12 cellular contexts compared by ENCODE assay signal in the genomic region with DNA sequence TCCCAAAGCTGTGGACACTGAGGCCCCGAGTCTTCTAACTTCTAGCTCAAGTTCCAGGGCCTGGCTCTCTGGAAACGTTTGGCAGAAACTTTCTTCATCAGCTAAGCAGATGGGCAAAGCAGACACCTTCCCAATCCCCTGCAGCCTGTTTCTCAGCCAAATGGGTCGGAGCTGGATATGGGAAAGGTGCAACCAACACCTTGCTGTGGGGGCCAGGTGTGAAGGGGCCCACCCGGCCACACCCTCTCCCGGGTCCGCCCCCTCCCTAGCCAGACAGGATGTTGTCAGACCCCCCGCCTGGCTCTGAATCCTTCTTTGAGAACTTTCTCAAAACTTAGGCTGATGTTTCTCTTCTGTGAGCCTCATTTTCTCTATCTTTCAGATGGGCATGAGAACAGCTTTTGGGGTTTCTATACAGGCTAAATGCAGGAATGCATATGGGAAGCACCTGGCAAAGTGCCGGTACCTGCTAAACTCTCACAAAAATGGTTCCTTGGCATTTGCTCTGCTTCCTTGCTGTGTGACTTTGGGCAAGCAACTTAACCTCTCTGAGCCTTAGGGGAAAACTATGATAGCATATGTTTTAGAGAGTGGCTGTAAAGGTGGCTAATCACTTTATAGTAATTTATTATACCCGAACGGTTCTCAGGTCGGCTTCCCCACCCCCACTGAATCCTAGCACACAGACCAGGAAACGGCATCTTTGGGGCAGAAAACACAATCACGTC. TPM values are rescaled to one million over a fixed set of nuclear protein-coding genes. Genes with fewer than 3 reads are reported as not detected.
DNase-seq lines count a peak whose midpoint lies in the region; ATAC-seq and TF ChIP-seq lines count a peak whose summit lies in the region.
"Had no signal": no experiment of that assay in that cellular context is flagged by ENCODE, and none has a peak within 500 bp of the region (broad histone marks: within the 10 kb centered on the region; RNA-seq: fewer than 3 reads in every experiment).

No MANE protein-coding gene starts in this region.

- intact Hi-C loops in gastrocnemius medialis (cut with DNase I; ENCODE audit: low total_unique reads), result loop anchor here (5.0 kb wide), 2 partner anchors 103 to 183 kb away; no protein-coding TSS in a partner anchor

- peak overlapping the region; percentile 97 for H3K4me2 ChIP-seq in BLaER1

- in situ Hi-C loops in gastrocnemius medialis (cut with MboI; ENCODE audit: low sequenced_read_pairs in 4 of 4), result loop anchor here in 2 of 4 donors (5.0 to 10.0 kb wide), 2 partner anchors 88 to 180 kb away; no protein-coding TSS in a partner anchor
- in situ Hi-C loops in GM13976 (cut with MboI; ENCODE audit: low sequenced_read_pairs, unreplicated experiment), result loop anchor here (5.0 kb wide), 1 partner anchor 68 kb away; no protein-coding TSS in a partner anchor

- no peak for TF ChIP-seq EP300 in gastroesophageal sphincter (IDR thresholded peaks at IDR 0.05)

- H3K27me3 ChIP-seq in BLaER1, result no peaks in the 10 kb centered on the region
- H3K27me3 ChIP-seq in SJSA1 (replicated peaks), result no peaks in the 10 kb centered on the region
- H3K27me3 ChIP-seq in gastroesophageal sphincter, result no peaks in the 10 kb centered on the region
- H3K27me3 ChIP-seq in gastrocnemius medialis, result no peaks in the 10 kb centered on the region

- ATAC-seq in gastroesophageal sphincter, result no peak
- no peak for ATAC-seq in gastrocnemius medialis
- ATAC-seq: activated CD8-positive, alpha-beta memory T cell treated with anti-CD3 and anti-CD28 coated beads, Interleukin-2, amount 10 ng/mL, durations not matched to agents 7 days and 5 days; stimulated activated naive CD8-positive, alpha-beta T cell treated with anti-CD3 and anti-CD28 coated beads, Interleukin-15, amount 100 ng/mL, for 72 hours had no signal

- TF ChIP-seq CTCF in gastroesophageal sphincter (IDR thresholded peaks at IDR 0.05), result no peak
- TF ChIP-seq CTCF in gastrocnemius medialis (IDR thresholded peaks at IDR 0.05 in 4 of 5, conservative IDR thresholded peaks at IDR 0.05 in 1 of 5), result no peak
- no peak for TF ChIP-seq CTCF in GM13976 (IDR thresholded peaks at IDR 0.05; ENCODE audit: borderline replicate concordance, control extremely low read depth, extremely low read depth, insufficient read depth, missing control alignments)
- TF ChIP-seq CTCF in GM20000 (IDR thresholded peaks at IDR 0.05; ENCODE audit: extremely low read depth, missing control alignments), result no peak

- peaks cover 33% of the 10 kb centered on the region; the same call in 1 of the 2 replicates for H4K20me1 ChIP-seq in BLaER1

- H3K9ac ChIP-seq in BLaER1, result peak overlapping the region; percentile 94

- TF ChIP-seq POLR2A in gastroesophageal sphincter (IDR thresholded peaks at IDR 0.05) (no peak), gastrocnemius medialis (IDR thresholded peaks at IDR 0.05) (no peak)

- peak overlapping the region; percentile 78 for H3K4me3 ChIP-seq in BLaER1
- H3K4me3 ChIP-seq in SJSA1, result peak overlapping the region; percentile 88
- H3K4me3 ChIP-seq in gastroesophageal sphincter, result peak overlapping the region in 1 of 2 donors; percentile 59
- H3K4me3 ChIP-seq in gastrocnemius medialis, result peak overlapping the region in 2 of 4 donors; percentile 48 to 52

- 71 to 80% methylated on average over 1 to 10 of the region's 13 CpGs for WGBS in gastroesophageal sphincter (ENCODE audit: low coverage in 1 of 2), 2 donors

- no peak overlapping the region for H3K27ac ChIP-seq in BLaER1
- no peak overlapping the region for H3K27ac ChIP-seq in SJSA1
- peak overlapping the region in 3 of 4 donors; percentile 12 to 80 (median 70) for H3K27ac ChIP-seq in gastroesophageal sphincter
- peak overlapping the region in 3 of 4 donors; percentile 75 to 81 (median 75) for H3K27ac ChIP-seq in gastrocnemius medialis

- peaks cover 36% of the 10 kb centered on the region for H3K36me3 ChIP-seq in BLaER1
- peaks cover 64% of the 10 kb centered on the region for H3K36me3 ChIP-seq in SJSA1
- peaks cover 0 to 8% of the 10 kb centered on the region in 2 donors for H3K36me3 ChIP-seq in gastroesophageal sphincter
- no peaks in the 10 kb centered on the region for H3K36me3 ChIP-seq in gastrocnemius medialis

- H3K4me1 ChIP-seq in BLaER1, result peaks cover 88% of the 10 kb centered on the region
- H3K4me1 ChIP-seq in SJSA1 (replicated peaks), result peaks cover 62% of the 10 kb centered on the region
- H3K4me1 ChIP-seq in gastroesophageal sphincter, result peaks cover 0 to 85% (median 32%) of the 10 kb centered on the region in 3 donors
- H3K4me1 ChIP-seq in gastrocnemius medialis, result peaks cover 19 to 40% of the 10 kb centered on the region in 2 donors

- DNase-seq in SJSA1 (ENCODE audit: low read depth in 1 of 2, low spot score in 2 of 2), result no peak
- no peak for DNase-seq in gastrocnemius medialis
- no peak for DNase-seq in GM13976 (ENCODE audit: low spot score)
- no peak for DNase-seq in GM20000 (ENCODE audit: low spot score)
- no peak for DNase-seq in NCI-H1048 (lab: John Stamatoyannopoulos, UW)
- no peak for DNase-seq in glomerular visceral epithelial cell (ENCODE audit: extremely low spot score)
- DNase-seq: activated CD8-positive, alpha-beta memory T cell treated with anti-CD3 and anti-CD28 coated beads, Interleukin-2, amount 10 ng/mL, durations not matched to agents 7 days and 5 days; NCI-H2171 treated with DMSO at 0.1 percent for 48 hours; stimulated activated CD4-positive, alpha-beta T cell treated with anti-CD3 and anti-CD28 coated beads, Interleukin-12 subunit alpha, Interleukin-12 subunit beta, amount 100 ng/mL, for 4 hours; stimulated activated naive CD8-positive, alpha-beta T cell treated with anti-CD3 and anti-CD28 coated beads, Interleukin-15, amount 100 ng/mL, for 72 hours had no signal

- H3K9me3 ChIP-seq in BLaER1, result no peaks in the 10 kb centered on the region
- peaks cover 3% of the 10 kb centered on the region; the same call in 1 of the 2 replicates for H3K9me3 ChIP-seq in SJSA1 (replicated peaks)
- H3K9me3 ChIP-seq in gastroesophageal sphincter, result no peaks in the 10 kb centered on the region
- H3K9me3 ChIP-seq in gastrocnemius medialis, result no peaks in the 10 kb centered on the region

RNA-seq across cellular contexts. Expression of gene SNAI1, which starts 1.8 kb away (rescaled TPM):
- total RNA-seq in SJSA1 (2014; rRNA removed; shearing (Covaris generic)), result 11.4 and 24.2 TPM in 2 replicates
- total RNA-seq in gastroesophageal sphincter (1 to 10 TPM in 3 of 4 donors, under 1 TPM in 1; 0.79 to 2.6 (median 1.2) TPM), gastrocnemius medialis (1 to 10 TPM in 3 of 4 donors, under 1 TPM in 1; 0.61 to 3.5 (median 1.3) TPM)

RNA-seq across cellular contexts. Expression of gene RNF114, which starts 48.4 kb away (rescaled TPM):
- total RNA-seq in SJSA1 (2014; rRNA removed; shearing (Covaris generic)), result 168 and 175 TPM in 2 replicates
- total RNA-seq in gastroesophageal sphincter (100 to 1,000 TPM in 2 of 4 donors, 10 to 100 TPM in 2; 80.3 to 109 (median 101) TPM), gastrocnemius medialis (100 to 1,000 TPM; 133 to 216 (median 172) TPM)

Comparison
In these comparisons a context has a peak if more than half of its experiments do, and no peak if none do; other contexts are left out.
1. H3K27ac ChIP-seq: peak in gastroesophageal sphincter (3 of 4) and gastrocnemius medialis (3 of 4); none in BLaER1 (single experiment) and SJSA1 (single experiment).